9 cellular contexts compared by ENCODE assay signal in the genomic region with DNA sequence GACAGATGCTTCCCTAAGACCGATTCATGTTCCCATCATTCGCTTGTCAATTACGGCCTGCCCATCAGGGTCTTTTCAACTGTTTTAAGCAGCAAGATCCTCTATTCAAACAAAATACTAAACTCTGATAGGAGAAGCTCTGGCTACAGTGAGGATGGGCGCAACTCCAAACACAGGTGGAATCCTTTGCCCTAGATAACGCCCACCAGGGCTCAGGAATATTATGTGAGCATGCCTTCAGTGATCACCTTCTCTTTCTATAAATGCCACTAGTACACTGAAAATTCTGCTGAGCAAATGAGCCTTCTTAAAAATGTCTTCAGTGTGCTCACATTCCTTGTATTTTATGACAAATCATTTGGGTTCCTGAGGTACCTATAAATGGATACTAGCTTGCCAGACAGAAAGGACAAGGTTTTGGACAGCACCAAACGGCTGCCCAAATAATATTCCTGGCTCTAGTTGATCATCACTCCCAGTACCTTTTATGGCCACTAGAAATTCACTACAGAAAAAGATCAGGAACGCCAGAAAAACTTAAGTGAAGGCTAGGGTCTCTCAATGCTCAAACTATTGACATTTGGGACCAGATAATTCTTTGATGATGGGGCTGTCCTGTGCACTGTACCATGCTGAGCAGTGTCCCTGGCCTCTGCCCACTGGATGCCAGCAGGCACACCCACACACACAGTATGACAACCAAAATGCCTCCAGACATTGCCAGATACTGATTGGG. TPM values are rescaled to one million over a fixed set of nuclear protein-coding genes. Genes with fewer than 3 reads are reported as not detected.
DNase-seq lines count a peak whose midpoint lies in the region; ATAC-seq and TF ChIP-seq lines count a peak whose summit lies in the region.
"Had no signal": no experiment of that assay in that cellular context is flagged by ENCODE, and none has a peak within 500 bp of the region (broad histone marks: within the 10 kb centered on the region; RNA-seq: fewer than 3 reads in every experiment).

No MANE protein-coding gene starts in this region.

- H3K36me3 Mint-ChIP-seq in IgD-negative memory B cell = peaks cover 7% of the 10 kb centered on the region
- peaks cover 39% of the 10 kb centered on the region for H3K36me3 Mint-ChIP-seq in natural killer cell treated with Interleukin-12 subunit alpha and Interleukin-12 subunit beta and Interleukin-15 and Interleukin-18, amount 100 ng/mL, for 72 hours

- peak overlapping the region; percentile 88 to 91 (median 90) for H3K4me3 Mint-ChIP-seq in IgD-negative memory B cell
- H3K4me3 Mint-ChIP-seq in natural killer cell treated with Interleukin-12 subunit alpha and Interleukin-12 subunit beta and Interleukin-15 and Interleukin-18, amount 100 ng/mL, for 72 hours = peak overlapping the region; percentile 89

- no peak for ATAC-seq in natural killer cell treated with Interleukin-12 subunit alpha and Interleukin-12 subunit beta and Interleukin-15 and Interleukin-18, amount 100 ng/mL, for 72 hours
- no peak for ATAC-seq in HG02759 (IDR thresholded peaks at IDR 0.05; ENCODE audit: unreplicated experiment)
- no peak for ATAC-seq in GM18861 (IDR thresholded peaks at IDR 0.05; ENCODE audit: unreplicated experiment)

- DNase-seq in cardiac fibroblast (ENCODE audit: low read depth in 2 of 2) = no peak
- no peak for DNase-seq in natural killer cell treated with Interleukin-12 subunit alpha and Interleukin-12 subunit beta and Interleukin-15 and Interleukin-18, amount 100 ng/mL, for 72 hours (ENCODE audit: low spot score)
- no peak for DNase-seq in NCI-H2107 treated with DMSO at 0.1 percent for 48 hours (lab: John Stamatoyannopoulos, UW; ENCODE audit: unreplicated experiment)
- no peak for DNase-seq in COLO829 (ENCODE audit: low spot score)
- DNase-seq: retina had no signal

- H3K36me3 ChIP-seq in BLaER1 = peaks cover 67% of the 10 kb centered on the region

- peaks cover 72% of the 10 kb centered on the region for H3K4me1 ChIP-seq in BLaER1

- H3K4me1 Mint-ChIP-seq in IgD-negative memory B cell = peaks cover 54 to 63% (median 61%) of the 10 kb centered on the region in 3 donors
- H3K4me1 Mint-ChIP-seq in natural killer cell treated with Interleukin-12 subunit alpha and Interleukin-12 subunit beta and Interleukin-15 and Interleukin-18, amount 100 ng/mL, for 72 hours (ENCODE audit: low read depth in 2 of 2) = peaks cover 51 to 82% of the 10 kb centered on the region in 2 donors

- peak; percentile 19 for TF ChIP-seq CTCF in cardiac fibroblast (IDR thresholded peaks at IDR 0.05; ENCODE audit: low read depth, low read length)

- H3K9me3 ChIP-seq in BLaER1 = no peaks in the 10 kb centered on the region

- peak overlapping the region; percentile 94 for H3K9ac ChIP-seq in BLaER1

- H3K27me3 Mint-ChIP-seq in IgD-negative memory B cell = no peaks in the 10 kb centered on the region
- no peaks in the 10 kb centered on the region for H3K27me3 Mint-ChIP-seq in natural killer cell treated with Interleukin-12 subunit alpha and Interleukin-12 subunit beta and Interleukin-15 and Interleukin-18, amount 100 ng/mL, for 72 hours

- no peaks in the 10 kb centered on the region for H3K9me3 Mint-ChIP-seq in IgD-negative memory B cell
- H3K9me3 Mint-ChIP-seq in natural killer cell treated with Interleukin-12 subunit alpha and Interleukin-12 subunit beta and Interleukin-15 and Interleukin-18, amount 100 ng/mL, for 72 hours = no peaks in the 10 kb centered on the region

- peaks cover 66% of the 10 kb centered on the region for H4K20me1 ChIP-seq in BLaER1

- peak overlapping the region; percentile 87 to 96 (median 89) for H3K27ac Mint-ChIP-seq in IgD-negative memory B cell
- H3K27ac Mint-ChIP-seq in natural killer cell treated with Interleukin-12 subunit alpha and Interleukin-12 subunit beta and Interleukin-15 and Interleukin-18, amount 100 ng/mL, for 72 hours = peak overlapping the region; percentile 92 to 99

- no peaks in the 10 kb centered on the region for H3K27me3 ChIP-seq in BLaER1

- H3K4me3 ChIP-seq in BLaER1 (peak overlapping the region; percentile 78), cardiac fibroblast (replicated peaks in 1 of 2; ENCODE audit: low read depth in 2 of 2, low read length in 2 of 2) (peak overlapping the region in 1 of 2 donors; percentile 15)

- H3K27ac ChIP-seq in BLaER1 = peak overlapping the region; percentile 92

- H3K4me2 ChIP-seq in BLaER1 = peak overlapping the region; percentile 93

RNA-seq across cellular contexts. Expression of a gene that starts 13.1 kb away (rescaled TPM):
- 29.9 TPM for polyA plus RNA-seq in IgD-negative memory B cell
- total RNA-seq in natural killer cell treated with Interleukin-12 subunit alpha and Interleukin-12 subunit beta and Interleukin-15 and Interleukin-18, amount 100 ng/mL, for 72 hours = 10 to 100 TPM; 39.9 to 48.0 TPM
